1 cellular context compared by ENCODE assay signal in the genomic region with DNA sequence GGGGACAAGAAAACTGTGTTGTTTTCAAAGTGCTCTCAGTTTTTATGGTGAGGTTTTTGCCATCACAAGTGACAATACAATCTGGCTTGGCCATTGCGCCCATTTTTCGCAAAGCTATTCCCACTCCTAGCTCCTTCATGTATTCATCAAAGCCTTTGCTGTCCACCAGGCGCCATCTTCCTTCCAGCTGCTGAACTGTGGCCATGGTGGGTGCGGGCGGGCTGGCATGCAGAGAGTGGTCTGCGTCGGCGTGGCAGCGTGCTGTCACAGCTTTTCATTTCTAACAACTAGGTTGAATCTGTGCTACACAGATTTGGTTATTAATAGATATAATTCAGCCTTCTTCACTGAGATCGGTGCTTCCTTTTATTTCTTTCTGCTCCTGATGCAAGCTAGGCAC.
A peak's percentile ranks its signal among the peaks of the same experiment; 100 is the strongest.
TF ChIP-seq lines count a peak whose summit lies in the region.

No MANE protein-coding gene starts in this region.

TF ChIP-seq in K562, 482 proteins besides CTCF, POLR2A, EP300 and RAD21:
- TF ChIP-seq ZNF24 (IDR thresholded peaks at IDR 0.05), result peak; percentile 74
